In the genomic region with DNA sequence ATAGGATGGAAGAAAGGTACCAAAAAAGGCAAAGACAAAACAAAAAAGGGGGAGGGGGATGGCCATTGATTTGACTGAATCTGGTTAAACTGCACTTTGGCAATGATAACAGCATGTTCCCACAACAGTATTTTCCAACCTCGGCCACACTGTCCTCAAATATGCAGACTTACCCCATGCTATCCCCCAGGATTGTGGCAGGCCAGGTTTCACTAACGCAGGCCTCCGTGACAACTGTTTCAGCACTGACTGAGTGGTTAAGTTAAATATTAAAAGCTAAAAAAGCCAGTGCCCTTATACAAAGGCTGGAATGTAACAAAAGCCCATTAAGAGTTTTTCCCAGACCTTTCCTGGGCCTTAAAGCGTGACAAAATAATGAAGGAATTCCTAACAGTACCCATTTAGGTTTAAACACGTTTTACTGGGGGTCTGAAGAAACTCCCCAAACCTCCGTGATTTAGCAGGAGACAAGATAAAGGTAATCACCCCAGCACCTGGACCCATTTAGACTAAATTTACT, we compare ENCODE assay signal across 21 cellular contexts.
"Had no signal": no experiment of that assay in that cellular context is flagged by ENCODE, and none has a peak within 500 bp of the region (broad histone marks: within the 10 kb centered on the region; RNA-seq: fewer than 3 reads in every experiment).

No MANE protein-coding gene starts in this region.

- DNase-seq: activated CD4-positive, alpha-beta T cell treated with anti-CD3 and anti-CD28 coated beads, Interleukin-2, amount 10 ng/mL, durations not matched to agents 7 days and 5 days; activated CD8-positive, alpha-beta memory T cell treated with anti-CD3 and anti-CD28 coated beads, Interleukin-2, amount 50 U/mL, for 4 hours; activated CD8-positive, alpha-beta T cell treated with anti-CD3 and anti-CD28 coated beads, Interleukin-2, amount 10 ng/mL, durations not matched to agents 7 days and 5 days; activated effector memory CD4-positive, alpha-beta T cell treated with anti-CD3 and anti-CD28 coated beads, Interleukin-2, amount 50 U/mL, for 16 hours; activated T-cell treated with anti-CD3 and anti-CD28 coated beads, Interleukin-2, amount 50 U/mL, for 4 hours; adrenal gland; caudate nucleus; endodermal cell; foreskin keratinocyte; glutamatergic neuron; hypothalamus; mesendoderm; naive thymus-derived CD8-positive, alpha-beta T cell; retina; stimulated activated CD4-positive, alpha-beta T cell treated with anti-CD3 and anti-CD28 coated beads, Interleukin-12 subunit alpha, Interleukin-12 subunit beta, amount 100 ng/mL, for 4 hours; stimulated activated CD4-positive, alpha-beta T cell treated with anti-CD3 and anti-CD28 coated beads, Interleukin-1b, Interleukin-23, amount 100 ng/mL, for 48 hours; stimulated activated CD8-positive, alpha-beta memory T cell treated with anti-CD3 and anti-CD28 coated beads, Interleukin-4, amount 100 ng/mL, for 48 hours; stimulated activated naive CD4-positive, alpha-beta T cell; thyroid gland had no signal

- H3K4me3 ChIP-seq: adrenal gland, thyroid gland had no signal

- FAIRE-seq: colon, keratinocyte had no signal
